ENCODE assay signal across 1 cellular context in the genomic region with DNA sequence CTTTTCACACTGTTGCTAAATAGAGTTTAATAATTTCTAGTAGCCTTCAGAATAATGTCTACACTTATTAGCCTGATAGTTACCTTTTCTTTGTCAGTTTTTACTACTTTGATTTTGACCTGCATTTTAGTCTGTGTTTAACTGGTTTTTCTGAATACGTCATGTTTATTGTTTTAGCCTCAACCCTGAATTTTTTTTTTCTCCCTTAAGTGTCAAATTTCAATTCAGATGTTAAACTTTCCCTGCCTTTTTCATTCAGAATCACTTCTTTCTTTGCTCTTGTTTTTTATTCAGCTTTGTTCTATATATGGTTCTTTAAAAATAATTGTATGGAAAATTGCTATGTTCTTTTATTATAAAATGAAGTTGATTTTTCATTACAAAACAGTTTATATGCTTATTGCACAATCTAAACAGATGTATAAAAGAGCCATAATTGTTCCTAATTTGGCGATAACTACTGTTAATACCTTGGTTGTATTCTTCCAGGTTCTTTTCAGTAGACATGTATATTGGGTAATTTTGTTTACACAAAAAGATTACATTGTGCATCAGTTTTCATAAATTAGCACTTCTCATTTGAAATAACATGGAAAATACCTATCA.
TF ChIP-seq lines count a peak whose summit lies in the region.

No MANE protein-coding gene starts in this region.

TF ChIP-seq in WTC11, 78 proteins besides CTCF, POLR2A, EP300 and RAD21 (continued from another document):
- TF ChIP-seq, protein P1, sequence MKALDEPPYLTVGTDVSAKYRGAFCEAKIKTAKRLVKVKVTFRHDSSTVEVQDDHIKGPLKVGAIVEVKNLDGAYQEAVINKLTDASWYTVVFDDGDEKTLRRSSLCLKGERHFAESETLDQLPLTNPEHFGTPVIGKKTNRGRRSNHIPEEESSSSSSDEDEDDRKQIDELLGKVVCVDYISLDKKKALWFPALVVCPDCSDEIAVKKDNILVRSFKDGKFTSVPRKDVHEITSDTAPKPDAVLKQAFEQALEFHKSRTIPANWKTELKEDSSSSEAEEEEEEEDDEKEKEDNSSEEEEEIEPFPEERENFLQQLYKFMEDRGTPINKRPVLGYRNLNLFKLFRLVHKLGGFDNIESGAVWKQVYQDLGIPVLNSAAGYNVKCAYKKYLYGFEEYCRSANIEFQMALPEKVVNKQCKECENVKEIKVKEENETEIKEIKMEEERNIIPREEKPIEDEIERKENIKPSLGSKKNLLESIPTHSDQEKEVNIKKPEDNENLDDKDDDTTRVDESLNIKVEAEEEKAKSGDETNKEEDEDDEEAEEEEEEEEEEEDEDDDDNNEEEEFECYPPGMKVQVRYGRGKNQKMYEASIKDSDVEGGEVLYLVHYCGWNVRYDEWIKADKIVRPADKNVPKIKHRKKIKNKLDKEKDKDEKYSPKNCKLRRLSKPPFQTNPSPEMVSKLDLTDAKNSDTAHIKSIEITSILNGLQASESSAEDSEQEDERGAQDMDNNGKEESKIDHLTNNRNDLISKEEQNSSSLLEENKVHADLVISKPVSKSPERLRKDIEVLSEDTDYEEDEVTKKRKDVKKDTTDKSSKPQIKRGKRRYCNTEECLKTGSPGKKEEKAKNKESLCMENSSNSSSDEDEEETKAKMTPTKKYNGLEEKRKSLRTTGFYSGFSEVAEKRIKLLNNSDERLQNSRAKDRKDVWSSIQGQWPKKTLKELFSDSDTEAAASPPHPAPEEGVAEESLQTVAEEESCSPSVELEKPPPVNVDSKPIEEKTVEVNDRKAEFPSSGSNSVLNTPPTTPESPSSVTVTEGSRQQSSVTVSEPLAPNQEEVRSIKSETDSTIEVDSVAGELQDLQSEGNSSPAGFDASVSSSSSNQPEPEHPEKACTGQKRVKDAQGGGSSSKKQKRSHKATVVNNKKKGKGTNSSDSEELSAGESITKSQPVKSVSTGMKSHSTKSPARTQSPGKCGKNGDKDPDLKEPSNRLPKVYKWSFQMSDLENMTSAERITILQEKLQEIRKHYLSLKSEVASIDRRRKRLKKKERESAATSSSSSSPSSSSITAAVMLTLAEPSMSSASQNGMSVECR (CRISPR knock-in tag; IDR thresholded peaks at IDR 0.05; ENCODE audit: borderline replicate concordance) = no peak
- TF ChIP-seq PRRX2 (CRISPR knock-in tag; IDR thresholded peaks at IDR 0.05) = no peak
